Comparison of ENCODE assay signal across 1 cellular context in genomic region chr11:117143871-117144476, GRCh38.
A peak's percentile ranks its signal among the peaks of the same experiment; 100 is the strongest.
TF ChIP-seq lines count a peak whose summit lies in the region.

TSS of gene PAFAH1B2 (plus strand) at chr11:117144287. CDS start at chr11:117152448, 8,161 bp downstream.

TF ChIP-seq in H1, 55 proteins besides CTCF, POLR2A, EP300 and RAD21:
- TF ChIP-seq YY1 (IDR thresholded peaks at IDR 0.05; ENCODE audit: low read depth, low read length) (0 out of 2 replicates have a peak, but pooled peaks have one; percentile 2), JUND (IDR thresholded peaks at IDR 0.05; ENCODE audit: low read length) (no peak), BACH1 (IDR thresholded peaks at IDR 0.05; ENCODE audit: low read length) (0 out of 2 replicates have a peak, but pooled peaks have one; percentile 4), MAFK (IDR thresholded peaks at IDR 0.05; ENCODE audit: low read depth, low read length) (no peak), SRF (IDR thresholded peaks at IDR 0.05; ENCODE audit: low read depth, low read length) (no peak), E2F6 (IDR thresholded peaks at IDR 0.05) (peak; percentile 80), NANOG (IDR thresholded peaks at IDR 0.05; ENCODE audit: insufficient read depth, low read depth, low read length, poor library complexity, severe bottlenecking) (no peak), POU5F1 (IDR thresholded peaks at IDR 0.05; ENCODE audit: low read depth, low read length) (no peak), HDAC6 (IDR thresholded peaks at IDR 0.05; ENCODE audit: low read depth, low read length) (no peak), RXRA (IDR thresholded peaks at IDR 0.05; ENCODE audit: insufficient read depth, low read depth, low read length) (no peak), SUZ12 (IDR thresholded peaks at IDR 0.05; ENCODE audit: low read length) (no peak), USF2 (IDR thresholded peaks at IDR 0.05; ENCODE audit: low read length) (0 out of 2 replicates have a peak, but pooled peaks have one; percentile 20), CTBP2 (IDR thresholded peaks at IDR 0.05; ENCODE audit: borderline replicate concordance, insufficient read depth, insufficient read length, low read length) (no peak), SIN3A (conservative IDR thresholded peaks at IDR 0.05 in 1 of 2, IDR thresholded peaks at IDR 0.05 in 1 of 2; ENCODE audit: low read depth in 1 of 2, low read length in 2 of 2) (peak; percentile 23 to 66; a peak in 1 of 4 replicates), GABPA (IDR thresholded peaks at IDR 0.05; ENCODE audit: borderline replicate concordance, insufficient read depth, low read length) (peak; percentile 96), MAX (IDR thresholded peaks at IDR 0.05) (peak; percentile 89), GTF2F1 (IDR thresholded peaks at IDR 0.05; ENCODE audit: borderline replicate concordance, low read depth, low read length) (peak; percentile 46; the same call in 1 of the 2 replicates), CEBPB (IDR thresholded peaks at IDR 0.05; ENCODE audit: low read depth, low read length) (no peak), SAP30 (IDR thresholded peaks at IDR 0.05; ENCODE audit: insufficient read depth, insufficient replicate concordance, low read length) (no peak), SP1 (IDR thresholded peaks at IDR 0.05; ENCODE audit: low read depth, low read length) (0 out of 2 replicates have a peak, but pooled peaks have one; percentile 39), BCL11A (IDR thresholded peaks at IDR 0.05; ENCODE audit: low read depth in 2 of 2, low read length in 2 of 2) (no peak), TEAD4 (IDR thresholded peaks at IDR 0.05; ENCODE audit: low read depth, low read length) (no peak), ATF3 (IDR thresholded peaks at IDR 0.05; ENCODE audit: insufficient read depth, low read depth, low read length) (no peak), SP4 (IDR thresholded peaks at IDR 0.05; ENCODE audit: low read length) (no peak), CHD7 (IDR thresholded peaks at IDR 0.05; ENCODE audit: insufficient replicate concordance, low read length) (no peak), TBP (IDR thresholded peaks at IDR 0.05; ENCODE audit: low read depth, low read length) (peak; percentile 72; the same call in 1 of the 2 replicates), BRCA1 (IDR thresholded peaks at IDR 0.05; ENCODE audit: low read depth, low read length) (no peak), KDM5A (IDR thresholded peaks at IDR 0.05; ENCODE audit: low read length) (no peak), RNF2 (IDR thresholded peaks at IDR 0.05; ENCODE audit: borderline replicate concordance, low read depth, low read length, missing control alignments, poor library complexity, severe bottlenecking) (no peak), TCF12 (IDR thresholded peaks at IDR 0.05; ENCODE audit: low read depth, low read length) (no peak), RBBP5 (IDR thresholded peaks at IDR 0.05; ENCODE audit: borderline replicate concordance, low read depth, low read length) (no peak; the same call in 1 of the 2 replicates), CHD2 (IDR thresholded peaks at IDR 0.05; ENCODE audit: low read length) (no peak; the same call in 1 of the 2 replicates), CREB1 (IDR thresholded peaks at IDR 0.05) (peak; percentile 15; the same call in 1 of the 2 replicates), PHF8 (conservative IDR thresholded peaks at IDR 0.05; ENCODE audit: low read depth, low read length) (peak; percentile 91), HDAC2 (IDR thresholded peaks at IDR 0.05; ENCODE audit: borderline replicate concordance in 1 of 2, low read depth in 2 of 2, low read length in 2 of 2) (no peak), ZNF274 (IDR thresholded peaks at IDR 0.05; ENCODE audit: borderline replicate concordance, extremely low read depth, low read length) (no peak), TAF7 (optimal IDR thresholded peaks at IDR 0.05; ENCODE audit: borderline replicate concordance, low read depth, low read length) (no peak), SIX5 (IDR thresholded peaks at IDR 0.05; ENCODE audit: low read depth, low read length) (no peak), SP2 (IDR thresholded peaks at IDR 0.05; ENCODE audit: low read length) (peak; percentile 19; the same call in 1 of the 2 replicates), EZH2 (IDR thresholded peaks at IDR 0.05; ENCODE audit: low read depth, low read length, severe bottlenecking) (no peak), POLR2AphosphoS5 (IDR thresholded peaks at IDR 0.05; ENCODE audit: low read depth, low read length) (peak; percentile 76), ATF2 (IDR thresholded peaks at IDR 0.05; ENCODE audit: low read length) (peak; percentile 38; the same call in 1 of the 2 replicates), CHD1 (IDR thresholded peaks at IDR 0.05; ENCODE audit: low read depth, low read length) (no peak), CBX5 (IDR thresholded peaks at IDR 0.05; ENCODE audit: low read depth, low read length) (no peak), KDM1A (IDR thresholded peaks at IDR 0.05; ENCODE audit: borderline replicate concordance, low read length) (no peak), EGR1 (IDR thresholded peaks at IDR 0.05; ENCODE audit: borderline replicate concordance, low read depth, low read length) (no peak), RFX5 (IDR thresholded peaks at IDR 0.05; ENCODE audit: borderline replicate concordance, low read depth, low read length) (no peak), FOSL1 (IDR thresholded peaks at IDR 0.05; ENCODE audit: insufficient read depth, low read depth, low read length) (no peak), CBX8 (IDR thresholded peaks at IDR 0.05; ENCODE audit: borderline replicate concordance, low read depth, low read length) (no peak), NRF1 (IDR thresholded peaks at IDR 0.05; ENCODE audit: low read depth, low read length) (no peak), TAF1 (IDR thresholded peaks at IDR 0.05; ENCODE audit: low read depth, low read length) (peak; percentile 82), KDM4A (IDR thresholded peaks at IDR 0.05; ENCODE audit: low read depth, low read length, severe bottlenecking) (peak; percentile 71), SIRT6 (IDR thresholded peaks at IDR 0.05; ENCODE audit: low read length) (no peak), ASH2L (IDR thresholded peaks at IDR 0.05; ENCODE audit: low read length) (peak; percentile 91), JUN (IDR thresholded peaks at IDR 0.05; ENCODE audit: low read depth, low read length) (no peak)
TF ChIP-seq in H1: peak in this region for 18.
